ENCODE assay signal across 18 cellular contexts in the genomic region with DNA sequence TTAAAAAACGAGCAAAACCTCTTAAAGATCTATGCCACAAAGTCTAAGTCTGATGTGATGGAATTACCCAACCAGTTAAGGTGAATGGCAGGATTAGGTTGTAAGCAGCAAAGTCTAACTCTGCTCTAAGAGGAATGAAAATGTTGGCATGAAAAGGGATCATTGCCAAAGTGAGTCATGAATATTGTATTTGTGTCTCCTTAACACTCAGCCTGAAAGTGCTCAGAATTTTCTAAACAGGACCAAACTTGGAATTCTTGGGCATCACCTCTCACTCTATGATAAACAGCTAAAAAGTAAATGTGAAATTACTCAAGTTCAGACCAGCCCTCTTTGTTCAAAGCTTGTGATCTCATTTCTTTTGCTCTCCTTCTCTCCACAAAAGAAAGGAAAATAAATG. TPM values are rescaled to one million over a fixed set of nuclear protein-coding genes. Genes with fewer than 3 reads are reported as not detected.
DNase-seq lines count a peak whose midpoint lies in the region; ATAC-seq and TF ChIP-seq lines count a peak whose summit lies in the region.
"Had no signal": no experiment of that assay in that cellular context is flagged by ENCODE, and none has a peak within 500 bp of the region (broad histone marks: within the 10 kb centered on the region; RNA-seq: fewer than 3 reads in every experiment).

No MANE protein-coding gene starts in this region.

- H3K36me3 Mint-ChIP-seq in activated T-cell treated with anti-CD3 and anti-CD28 coated beads, Interleukin-2, amount 50 U/mL, for 4 hours (ENCODE audit: insufficient read depth), result no peaks in the 10 kb centered on the region
- no peaks in the 10 kb centered on the region for H3K36me3 Mint-ChIP-seq in activated naive CD8-positive, alpha-beta T cell treated with anti-CD3 and anti-CD28 coated beads for 36 hours

- H3K9me3 Mint-ChIP-seq in activated T-cell treated with anti-CD3 and anti-CD28 coated beads, Interleukin-2, amount 50 U/mL, for 4 hours, result no peaks in the 10 kb centered on the region
- no peaks in the 10 kb centered on the region for H3K9me3 Mint-ChIP-seq in activated naive CD8-positive, alpha-beta T cell treated with anti-CD3 and anti-CD28 coated beads for 36 hours
- H3K9me3 Mint-ChIP-seq: activated CD8-positive, alpha-beta T cell treated with anti-CD3 and anti-CD28 coated beads for 36 hours had no signal

- no peak overlapping the region for H3K4me3 Mint-ChIP-seq in activated T-cell treated with anti-CD3 and anti-CD28 coated beads, Interleukin-2, amount 50 U/mL, for 4 hours
- no peak overlapping the region for H3K4me3 Mint-ChIP-seq in activated naive CD8-positive, alpha-beta T cell treated with anti-CD3 and anti-CD28 coated beads for 36 hours
- H3K4me3 Mint-ChIP-seq: activated CD8-positive, alpha-beta T cell treated with anti-CD3 and anti-CD28 coated beads for 36 hours had no signal

- no peak overlapping the region for H3K27ac Mint-ChIP-seq in activated naive CD8-positive, alpha-beta T cell treated with anti-CD3 and anti-CD28 coated beads for 36 hours
- H3K27ac Mint-ChIP-seq: activated CD8-positive, alpha-beta T cell treated with anti-CD3 and anti-CD28 coated beads for 36 hours; progenitor cell of endocrine pancreas had no signal

- DNase-seq in AG10803 (ENCODE audit: low read depth), result peak; percentile 17
- peak; percentile 91 for DNase-seq in M059J (ENCODE audit: low read depth)
- peak; percentile 56 for DNase-seq in choroid plexus epithelial cell (ENCODE audit: low read depth)
- DNase-seq in kidney glomerular epithelial cell (lab: John Stamatoyannopoulos, UW), result peak; percentile 42
- no peak for DNase-seq in activated T-cell treated with anti-CD3 and anti-CD28 coated beads, Interleukin-2, amount 50 U/mL, for 4 hours
- DNase-seq in activated naive CD8-positive, alpha-beta T cell treated with anti-CD3 and anti-CD28 coated beads for 36 hours, result no peak
- DNase-seq in NOMO-1 treated with DMSO at 0.1 percent for 48 hours (lab: John Stamatoyannopoulos, UW; ENCODE audit: unreplicated experiment), result no peak
- DNase-seq in stimulated activated CD8-positive, alpha-beta memory T cell treated with anti-CD3 and anti-CD28 coated beads, Interleukin-4, amount 100 ng/mL, for 48 hours, result no peak
- DNase-seq: activated CD8-positive, alpha-beta T cell treated with anti-CD3 and anti-CD28 coated beads for 36 hours; BE2C; caudate nucleus; KBM-7; NCI-H774; SHP77; stimulated activated CD4-positive, alpha-beta T cell treated with anti-CD3 and anti-CD28 coated beads, Interleukin-2, amount 100 ng/mL, for 24 hours had no signal

- no peak overlapping the region for H3K4me3 ChIP-seq in AG10803 (ENCODE audit: low read length)
- H3K4me3 ChIP-seq in choroid plexus epithelial cell (ENCODE audit: low read depth, low read length), result no peak overlapping the region

- no peaks in the 10 kb centered on the region for H3K27me3 Mint-ChIP-seq in activated T-cell treated with anti-CD3 and anti-CD28 coated beads, Interleukin-2, amount 50 U/mL, for 4 hours (ENCODE audit: low read depth)
- H3K27me3 Mint-ChIP-seq in activated naive CD8-positive, alpha-beta T cell treated with anti-CD3 and anti-CD28 coated beads for 36 hours, result no peaks in the 10 kb centered on the region
- H3K27me3 Mint-ChIP-seq: activated CD8-positive, alpha-beta T cell treated with anti-CD3 and anti-CD28 coated beads for 36 hours had no signal

- TF ChIP-seq CTCF in AG10803 (conservative IDR thresholded peaks at IDR 0.05; ENCODE audit: low read length) (no peak), choroid plexus epithelial cell (conservative IDR thresholded peaks at IDR 0.05; ENCODE audit: low read depth, low read length) (no peak)

- ATAC-seq in activated T-cell treated with anti-CD3 and anti-CD28 coated beads, Interleukin-2, amount 50 U/mL, for 4 hours, result no peak
- ATAC-seq: activated CD8-positive, alpha-beta T cell treated with anti-CD3 and anti-CD28 coated beads for 36 hours had no signal

- no peaks in the 10 kb centered on the region for H3K4me1 Mint-ChIP-seq in activated T-cell treated with anti-CD3 and anti-CD28 coated beads, Interleukin-2, amount 50 U/mL, for 4 hours (ENCODE audit: low read depth)
- H3K4me1 Mint-ChIP-seq in activated naive CD8-positive, alpha-beta T cell treated with anti-CD3 and anti-CD28 coated beads for 36 hours, result no peaks in the 10 kb centered on the region

RNA-seq across cellular contexts. Expression of a gene that starts 27.0 kb away (rescaled TPM):
- total RNA-seq in M059J (2014; rRNA removed; shearing (Covaris generic)), result not detected in 2 replicates
- not detected for total RNA-seq in activated T-cell treated with anti-CD3 and anti-CD28 coated beads, Interleukin-2, amount 50 U/mL, for 4 hours
- total RNA-seq in activated naive CD8-positive, alpha-beta T cell treated with anti-CD3 and anti-CD28 coated beads for 36 hours, result not detected
- total RNA-seq: activated CD8-positive, alpha-beta T cell treated with anti-CD3 and anti-CD28 coated beads for 36 hours; epithelial cell of proximal tubule; progenitor cell of endocrine pancreas; ureter had no signal

Comparison
In these comparisons a context has a peak if more than half of its experiments do, and no peak if none do; other contexts are left out.
1. DNase-seq: peak in AG10803 (single experiment), M059J (single experiment), choroid plexus epithelial cell (single experiment) and kidney glomerular epithelial cell (single experiment); none in activated T-cell treated with anti-CD3 and anti-CD28 coated beads, Interleukin-2, amount 50 U/mL, for 4 hours (single experiment), activated naive CD8-positive, alpha-beta T cell treated with anti-CD3 and anti-CD28 coated beads for 36 hours (single experiment), NOMO-1 treated with DMSO at 0.1 percent for 48 hours (single experiment) and stimulated activated CD8-positive, alpha-beta memory T cell treated with anti-CD3 and anti-CD28 coated beads, Interleukin-4, amount 100 ng/mL, for 48 hours (single experiment).